23 cellular contexts compared by ENCODE assay signal in the genomic region with DNA sequence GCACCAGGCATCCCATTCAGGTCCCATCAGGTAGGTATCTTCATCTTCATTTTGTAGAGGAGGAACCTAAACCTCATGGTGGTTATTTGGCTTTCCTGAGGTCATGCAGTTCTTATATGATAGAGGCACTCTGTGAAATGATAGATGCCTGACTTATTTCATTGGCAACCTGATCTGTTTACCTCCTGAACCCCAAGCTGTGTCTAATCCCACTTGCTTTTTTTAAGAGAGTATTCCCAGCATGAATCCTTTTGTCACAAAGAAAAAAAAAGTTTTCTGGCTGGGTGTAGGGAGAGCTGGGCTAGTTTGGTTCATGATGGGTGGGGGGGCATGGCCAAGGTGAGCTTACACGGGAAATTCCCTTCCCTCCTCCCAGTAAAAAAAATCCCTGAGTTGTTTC.
"Had no signal": no experiment of that assay in that cellular context is flagged by ENCODE, and none has a peak within 500 bp of the region (broad histone marks: within the 10 kb centered on the region; RNA-seq: fewer than 3 reads in every experiment).

No MANE protein-coding gene starts in this region.

- DNase-seq: activated CD4-positive, alpha-beta T cell treated with anti-CD3 and anti-CD28 coated beads for 36 hours; activated CD4-positive, alpha-beta T cell treated with anti-CD3 and anti-CD28 coated beads, Interleukin-2, amount 50 U/mL, for 4 hours; activated CD4-positive, CD25-positive, alpha-beta regulatory T cell; activated CD8-positive, alpha-beta memory T cell treated with anti-CD3 and anti-CD28 coated beads for 24 hours; activated effector memory CD4-positive, alpha-beta T cell treated with Interleukin-2 at 50 U/mL for 16 hours; activated naive CD4-positive, alpha-beta T cell treated with Interleukin-2 at 50 U/mL for 16 hours; anterior cingulate cortex; endodermal cell; heart left ventricle; hypothalamus; immature natural killer cell; kidney; midbrain; naive thymus-derived CD8-positive, alpha-beta T cell; nucleus accumbens; psoas muscle; stimulated activated CD4-positive, alpha-beta T cell treated with anti-CD3 and anti-CD28 coated beads, Interleukin-15, amount 100 ng/mL, for 24 hours; stimulated activated CD4-positive, alpha-beta T cell treated with anti-CD3 and anti-CD28 coated beads, Interleukin-2, amount 100 ng/mL, for 24 hours; stimulated activated naive CD4-positive, alpha-beta T cell had no signal

- H3K27ac ChIP-seq: heart left ventricle, psoas muscle, tibial nerve had no signal

- H3K9me3 ChIP-seq: heart left ventricle, pancreas, psoas muscle, tibial nerve had no signal

- ATAC-seq: activated CD4-positive, alpha-beta T cell treated with anti-CD3 and anti-CD28 coated beads for 36 hours; esophagus mucosa; heart left ventricle; naive thymus-derived CD8-positive, alpha-beta T cell; psoas muscle had no signal

- H3K4me2 ChIP-seq: smooth muscle cell had no signal

- H3K4me3 ChIP-seq: heart left ventricle, psoas muscle, smooth muscle cell, tibial nerve had no signal

- H3K36me3 ChIP-seq: heart left ventricle, pancreas, tibial nerve had no signal

- H3K27me3 ChIP-seq: heart left ventricle, pancreas, tibial nerve had no signal
